15 cellular contexts compared by ENCODE assay signal in the genomic region with DNA sequence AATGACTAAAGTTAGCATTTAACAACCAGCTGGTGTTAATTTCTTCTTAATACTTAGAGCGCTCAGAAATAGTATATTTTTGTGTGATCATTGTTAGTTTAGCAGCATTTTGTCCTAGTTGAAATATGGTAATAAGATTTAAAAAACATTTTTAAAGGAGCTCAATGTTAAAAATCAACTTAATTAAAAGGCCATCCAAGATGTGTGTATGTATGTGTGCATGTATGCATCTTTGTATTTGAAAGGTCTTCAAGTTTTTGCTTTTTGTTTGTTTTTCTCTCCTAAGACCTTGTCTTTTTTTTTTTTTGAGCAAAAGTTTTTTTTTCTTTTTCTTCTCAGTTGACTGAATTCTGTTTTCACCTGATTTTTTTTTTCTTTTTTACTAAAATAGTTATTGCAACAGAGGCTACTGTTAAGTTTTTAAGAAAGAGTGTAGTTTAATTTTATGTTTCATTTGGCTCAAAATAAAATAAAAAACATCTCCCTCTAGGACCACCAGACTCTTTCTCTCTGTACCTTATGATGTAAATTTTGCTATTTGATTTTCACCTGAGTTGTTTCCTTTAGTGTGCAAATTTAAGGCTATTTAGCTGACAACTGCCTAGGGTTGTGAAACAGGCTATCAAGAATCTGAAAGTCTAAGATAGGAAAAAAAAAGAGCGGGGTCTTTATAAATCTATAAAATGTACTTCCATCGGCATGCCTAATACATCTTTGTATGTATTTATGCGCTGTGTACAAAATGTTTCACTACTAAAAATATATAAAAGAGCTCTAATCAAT.
DNase-seq lines count a peak whose midpoint lies in the region; ATAC-seq and TF ChIP-seq lines count a peak whose summit lies in the region.
"Had no signal": no experiment of that assay in that cellular context is flagged by ENCODE, and none has a peak within 500 bp of the region (broad histone marks: within the 10 kb centered on the region; RNA-seq: fewer than 3 reads in every experiment).

No MANE protein-coding gene starts in this region.

- H3K27ac ChIP-seq in iPS-20b (ENCODE audit: low read length) (no peak overlapping the region), testis (no peak overlapping the region)

- peak overlapping the region; percentile 40; the same call in 1 of the 2 replicates for H3K9ac ChIP-seq in iPS-20b (ENCODE audit: low read depth, low read length)

- CTCF ChIA-PET in activated naive CD4-positive, alpha-beta T cell treated with anti-CD3 and anti-CD28 coated beads, Interleukin-2, amount 10 ng/mL, durations not matched to agents 7 days and 5 days (lab: Charles Lee) = interaction anchor here (0.9 to 2.3 kb wide), 8 partner anchors 8 to 1111 kb away, joined by 3 to 13 read pairs (median 3); a partner anchor contains a TSS
- CTCF ChIA-PET in T-cell (lab: Charles Lee) = interaction anchor here (0.6 to 1.5 kb wide), 16 partner anchors 7 to 1190 kb away, joined by 3 to 9 read pairs (median 4); a partner anchor contains a TSS

- H3K27me3 ChIP-seq in iPS-20b (ENCODE audit: insufficient read depth, low read length) = no peaks in the 10 kb centered on the region
- H3K27me3 ChIP-seq in testis = no peaks in the 10 kb centered on the region

- peak overlapping the region; percentile 34 for H3K27ac Mint-ChIP-seq in activated naive CD4-positive, alpha-beta T cell treated with anti-CD3 and anti-CD28 coated beads, Interleukin-2, amount 10 ng/mL, durations not matched to agents 7 days and 5 days
- H3K27ac Mint-ChIP-seq in T-cell = peak overlapping the region; percentile 43 to 80
- H3K27ac Mint-ChIP-seq: CD14-positive monocyte had no signal

- H3K9me3 ChIP-seq in iPS-20b (ENCODE audit: insufficient read depth, low read depth, low read length) = peaks cover 13% of the 10 kb centered on the region; the same call in 1 of the 2 replicates
- no peaks in the 10 kb centered on the region for H3K9me3 ChIP-seq in testis

- WGBS in testis, 2 donors = 74 to 87% methylated on average over 4 of the region's 4 CpGs

- POLR2A ChIA-PET in T-cell (lab: Charles Lee) = interaction anchor here (0.5 to 1.7 kb wide), 4 partner anchors 45 to 806 kb away, joined by 3 to 6 read pairs (median 3); no protein-coding TSS in a partner anchor

- H3K4me1 Mint-ChIP-seq in activated naive CD4-positive, alpha-beta T cell treated with anti-CD3 and anti-CD28 coated beads, Interleukin-2, amount 10 ng/mL, durations not matched to agents 7 days and 5 days = peaks cover 27% of the 10 kb centered on the region
- peaks cover 22 to 27% (median 25%) of the 10 kb centered on the region in 3 donors for H3K4me1 Mint-ChIP-seq in T-cell

- peak overlapping the region; percentile 25; the same call in 1 of the 2 replicates for H3K4me3 ChIP-seq in iPS-20b (ENCODE audit: low read length)
- no peak overlapping the region for H3K4me3 ChIP-seq in testis

- TF ChIP-seq CTCF in testis (IDR thresholded peaks at IDR 0.05) = no peak

- H3K9me3 Mint-ChIP-seq in activated naive CD4-positive, alpha-beta T cell treated with anti-CD3 and anti-CD28 coated beads, Interleukin-2, amount 10 ng/mL, durations not matched to agents 7 days and 5 days = peaks cover 11% of the 10 kb centered on the region
- H3K9me3 Mint-ChIP-seq in T-cell = peaks cover 0 to 5% (median 3%) of the 10 kb centered on the region in 3 donors

- no peaks in the 10 kb centered on the region for H3K36me3 ChIP-seq in iPS-20b (ENCODE audit: insufficient read depth, low read depth, low read length)
- H3K36me3 ChIP-seq in testis (ENCODE audit: low read depth, missing control alignments) = no peaks in the 10 kb centered on the region

- H3K36me3 Mint-ChIP-seq in activated naive CD4-positive, alpha-beta T cell treated with anti-CD3 and anti-CD28 coated beads, Interleukin-2, amount 10 ng/mL, durations not matched to agents 7 days and 5 days = peaks cover 5% of the 10 kb centered on the region
- peaks cover 2% of the 10 kb centered on the region for H3K36me3 Mint-ChIP-seq in T-cell
- H3K36me3 Mint-ChIP-seq: CD14-positive monocyte had no signal

- no peak for DNase-seq in activated naive CD4-positive, alpha-beta T cell treated with anti-CD3 and anti-CD28 coated beads, Interleukin-2, amount 10 ng/mL, durations not matched to agents 7 days and 5 days
- no peak for DNase-seq in activated naive CD4-positive, alpha-beta T cell treated with anti-CD3 and anti-CD28 coated beads, Interleukin-2, amount 50 U/mL, for 16 hours
- no peak for DNase-seq in T-cell
- DNase-seq in T-helper 9 cell = no peak
- DNase-seq in dedifferentiated amniotic fluid mesenchymal stem cell (ENCODE audit: extremely low spot score) = no peak
- DNase-seq in testis = no peak
- DNase-seq: Calu3, Kasumi-1, NCI-H187 treated with DMSO at 0.1 percent for 48 hours, NCI-H774, Right ventricle myocardium superior had no signal

- H3K27me3 Mint-ChIP-seq in activated naive CD4-positive, alpha-beta T cell treated with anti-CD3 and anti-CD28 coated beads, Interleukin-2, amount 10 ng/mL, durations not matched to agents 7 days and 5 days = no peaks in the 10 kb centered on the region
- H3K27me3 Mint-ChIP-seq in T-cell = no peaks in the 10 kb centered on the region

- intact Hi-C loops in testis (cut with DNase I; ENCODE audit: low total_unique reads) = no loop called here

- H3K4me1 ChIP-seq in iPS-20b (ENCODE audit: insufficient read depth, low read length) (peaks cover 29% of the 10 kb centered on the region), testis (no peaks in the 10 kb centered on the region)

- no peak for ATAC-seq in T-cell (replicated peaks in 1 of 4)
- no peak for ATAC-seq in HG03378 (IDR thresholded peaks at IDR 0.05; ENCODE audit: unreplicated experiment)
- ATAC-seq: Panc1 had no signal

- H3K4me3 Mint-ChIP-seq in activated naive CD4-positive, alpha-beta T cell treated with anti-CD3 and anti-CD28 coated beads, Interleukin-2, amount 10 ng/mL, durations not matched to agents 7 days and 5 days = no peak overlapping the region
- peak overlapping the region in 1 of 3 donors; percentile 11 for H3K4me3 Mint-ChIP-seq in T-cell
- H3K4me3 Mint-ChIP-seq: CD14-positive monocyte had no signal

- TF ChIP-seq POLR2A in testis (IDR thresholded peaks at IDR 0.05) = no peak
